Comparison of ENCODE assay signal across 8 cellular contexts in the genomic region with DNA sequence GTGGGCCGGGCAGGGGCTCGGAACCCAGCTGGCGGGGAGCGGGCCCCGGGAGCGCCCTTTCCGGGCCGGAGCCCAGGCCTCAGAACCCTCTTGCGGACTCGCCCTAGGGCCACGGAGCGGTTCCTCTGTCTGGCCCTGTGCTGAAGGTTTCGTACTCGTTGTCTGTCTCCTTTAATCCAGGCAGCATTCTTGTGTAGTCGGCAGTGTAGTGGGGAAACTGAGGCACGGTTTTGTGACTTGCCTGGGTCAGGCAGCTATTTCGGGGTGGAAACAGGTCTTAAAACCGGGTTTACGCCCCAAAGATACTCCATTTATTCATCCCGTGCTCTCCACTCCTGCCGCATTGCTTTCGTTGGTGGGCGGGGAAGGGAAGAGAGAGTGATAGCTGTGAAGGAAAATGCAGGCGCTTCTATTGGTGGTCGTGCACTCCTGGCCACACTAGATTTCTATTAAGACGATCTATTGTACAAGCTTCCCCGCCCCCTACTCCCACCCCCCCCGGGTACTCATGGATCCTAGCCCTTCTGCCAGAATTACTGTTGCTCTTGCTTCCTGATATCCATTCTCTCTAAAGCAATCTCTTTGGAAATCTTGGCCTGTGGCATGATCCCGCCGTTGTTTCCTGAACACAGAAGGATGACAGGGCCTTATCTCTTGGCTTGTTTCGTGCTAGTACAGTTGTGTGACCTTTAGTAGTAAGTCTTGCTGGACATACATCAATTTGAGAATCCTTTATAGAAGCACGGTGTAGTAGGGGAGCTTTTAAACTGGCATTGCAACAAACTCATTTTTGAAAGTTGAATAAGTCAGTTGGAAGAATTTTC. TPM values are rescaled to one million over a fixed set of nuclear protein-coding genes. Genes with fewer than 3 reads are reported as not detected.
A peak's percentile ranks its signal among the peaks of the same experiment; 100 is the strongest.
DNase-seq lines count a peak whose midpoint lies in the region; ATAC-seq lines count a peak whose summit lies in the region.

No MANE protein-coding gene starts in this region.

- H3K4me3 ChIP-seq in iPS-15b (ENCODE audit: low read depth, low read length) (peak overlapping the region; percentile 99), skeletal muscle satellite cell (ENCODE audit: low read length) (peak overlapping the region; percentile 91)

- H3K27me3 ChIP-seq in iPS-15b (ENCODE audit: control insufficient read depth, insufficient read depth, low read length) (no peaks in the 10 kb centered on the region), skeletal muscle satellite cell (ENCODE audit: control insufficient read depth, insufficient read depth, low read length) (no peaks in the 10 kb centered on the region)

- H3K4me2 ChIP-seq in skeletal muscle satellite cell (ENCODE audit: low read length): peak overlapping the region; percentile 95

- peak; percentile 0 for ATAC-seq in HG02571 (IDR thresholded peaks at IDR 0.05; ENCODE audit: unreplicated experiment)
- ATAC-seq in HG03280 (IDR thresholded peaks at IDR 0.05; ENCODE audit: unreplicated experiment): no peak

- no peaks in the 10 kb centered on the region for H3K9me3 ChIP-seq in iPS-15b (ENCODE audit: control insufficient read depth, insufficient read depth, low read length)
- H3K9me3 ChIP-seq in skeletal muscle satellite cell (replicated peaks; ENCODE audit: low read length): no peaks in the 10 kb centered on the region

- peak; percentile 55 for DNase-seq in Daoy (ENCODE audit: low read depth)
- peak; percentile 81 for DNase-seq in NCI-H748 (lab: John Stamatoyannopoulos, UW; ENCODE audit: unreplicated experiment)
- peak; percentile 26 for DNase-seq in amniotic epithelial cell (ENCODE audit: low read depth)
- no peak for DNase-seq in SKM-1 (lab: John Stamatoyannopoulos, UW; ENCODE audit: unreplicated experiment)

- H3K9ac ChIP-seq in iPS-15b (ENCODE audit: low read depth, low read length) (peak overlapping the region; percentile 83), skeletal muscle satellite cell (ENCODE audit: low read depth, low read length) (peak overlapping the region; percentile 98)

- H3K4me1 ChIP-seq in iPS-15b (ENCODE audit: control insufficient read depth, insufficient read depth, low read length) (no peaks in the 10 kb centered on the region), skeletal muscle satellite cell (ENCODE audit: control insufficient read depth, insufficient read depth, low read length) (peaks cover 18% of the 10 kb centered on the region)

- H3K36me3 ChIP-seq in iPS-15b (ENCODE audit: control insufficient read depth, insufficient read depth, low read length) (peaks cover 2% of the 10 kb centered on the region), skeletal muscle satellite cell (ENCODE audit: insufficient read depth, low read length) (peaks cover 4% of the 10 kb centered on the region)

RNA-seq across cellular contexts. Expression of a gene that starts 0.8 kb away (rescaled TPM):
- total RNA-seq in Daoy (2014; rRNA removed; shearing (Covaris generic)): 29.9 and 36.7 TPM in 2 replicates
- total RNA-seq in skeletal muscle satellite cell (2012; rRNA removed): 20.3 and 21.3 TPM in 2 replicates

RNA-seq across cellular contexts. Expression of a gene that starts 27.9 kb away (rescaled TPM):
- total RNA-seq in Daoy (2014; rRNA removed; shearing (Covaris generic)): not detected in 2 replicates
- not detected in 2 replicates for total RNA-seq in skeletal muscle satellite cell (2012; rRNA removed)

RNA-seq across cellular contexts. Expression of a gene that starts 49.7 kb away (rescaled TPM):
- 22.9 and 23.8 TPM in 2 replicates for total RNA-seq in Daoy (2014; rRNA removed; shearing (Covaris generic))
- 21.0 and 24.1 TPM in 2 replicates for total RNA-seq in skeletal muscle satellite cell (2012; rRNA removed)
